ENCODE assay signal across 8 cellular contexts in genomic region chr3:50268703-50269451, GRCh38. TPM values are rescaled to one million over a fixed set of nuclear protein-coding genes. Genes with fewer than 3 reads are reported as not detected.
A peak's percentile ranks its signal among the peaks of the same experiment; 100 is the strongest.
DNase-seq lines count a peak whose midpoint lies in the region; ATAC-seq lines count a peak whose summit lies in the region.

Gene SEMA3B (plus strand): TSS chr3:50269147. CDS start chr3:50269241, 94 bp downstream.

- ATAC-seq in T-helper 17 cell = no peak

- H3K9me3 ChIP-seq in T-helper 17 cell (ENCODE audit: control insufficient read depth, low read length, poor library complexity, severe bottlenecking) = no peaks in the 10 kb centered on the region

- H3K36me3 Mint-ChIP-seq in T-helper 17 cell (ENCODE audit: low read depth) = peaks cover 3% of the 10 kb centered on the region

- no peak within 1 kb of the TSS for H3K27ac Mint-ChIP-seq in T-helper 17 cell

- H3K4me3 Mint-ChIP-seq in T-helper 17 cell = peak within 1 kb of the TSS; percentile 62

- in situ Hi-C loops in Caki2 (cut with HindIII; ENCODE audit: low pct_unique_long_range_greater_than_20kb, low sequenced_read_pairs) = no loop called here

- H3K27me3 Mint-ChIP-seq in T-helper 17 cell = peaks cover 6% of the 10 kb centered on the region

- peaks cover 7% of the 10 kb centered on the region for H3K4me1 Mint-ChIP-seq in T-helper 17 cell

- DNase-seq in Caki2 (ENCODE audit: low read depth) (peak; percentile 97), T-helper 17 cell (no peak), cardiac septum (ENCODE audit: low spot score) (peak; percentile 84), putamen (ENCODE audit: low spot score) (peak; percentile 66), NCI-H1694 treated with DMSO at 0.1 percent for 48 hours (lab: John Stamatoyannopoulos, UW) (no peak), NCI-H526 (lab: John Stamatoyannopoulos, UW) (no peak), T-helper 2 cell (no peak), GM19240 (ENCODE audit: insufficient read length, low spot score) (no peak)

- intact Hi-C loops in cardiac septum (cut with DNase I) = no loop called here

RNA-seq across cellular contexts. Expression of gene SEMA3B, which starts in this region (rescaled TPM):
- 99.9 and 105 TPM in 2 replicates for total RNA-seq in Caki2 (2014; rRNA removed; shearing (Covaris generic); ENCODE audit: low replicate concordance)
- total RNA-seq in T-helper 17 cell = 1 to 10 TPM; 1.7 to 1.8 TPM
- total RNA-seq in cardiac septum = 26.5 TPM

Comparison
In these comparisons a context has a peak if more than half of its experiments do, and no peak if none do; other contexts are left out.
1. DNase-seq: peak in Caki2 (single experiment), cardiac septum (single experiment) and putamen (single experiment); none in T-helper 17 cell (0 of 3), NCI-H1694 treated with DMSO at 0.1 percent for 48 hours (single experiment), NCI-H526 (0 of 2), T-helper 2 cell (0 of 5) and GM19240 (single experiment).